In the genomic region with DNA sequence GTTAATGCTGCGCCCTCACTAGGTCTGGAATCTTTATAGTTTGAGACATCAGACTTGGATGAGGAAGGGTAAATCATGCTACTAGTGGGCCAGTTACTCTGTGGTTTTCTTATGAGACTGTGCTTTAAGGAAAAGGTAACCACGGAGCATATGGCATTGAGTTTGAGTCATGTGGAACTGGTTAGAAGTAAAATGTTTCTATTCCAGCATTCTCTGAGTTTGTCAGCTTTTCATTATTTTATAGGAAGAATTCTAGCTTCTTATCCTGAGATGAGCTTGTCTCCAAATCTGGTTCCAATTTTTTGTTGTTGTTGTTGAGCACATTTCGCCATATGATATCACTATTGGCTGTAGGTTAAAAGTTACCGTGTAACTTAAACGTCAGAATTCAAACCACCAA, we compare ENCODE assay signal across 25 cellular contexts.
DNase-seq lines count a peak whose midpoint lies in the region; ATAC-seq and TF ChIP-seq lines count a peak whose summit lies in the region.
"Had no signal": no experiment of that assay in that cellular context is flagged by ENCODE, and none has a peak within 500 bp of the region (broad histone marks: within the 10 kb centered on the region; RNA-seq: fewer than 3 reads in every experiment).

No MANE protein-coding gene starts in this region.

- H4K20me1 ChIP-seq in KMS-11 (ENCODE audit: insufficient read depth): no peaks in the 10 kb centered on the region

- H3K4me3 ChIP-seq in KMS-11 (IDR thresholded peaks at IDR 0.05; ENCODE audit: insufficient read depth, low read depth, low read length): no peak overlapping the region
- H3K4me3 ChIP-seq in adipocyte (ENCODE audit: low read length): no peak overlapping the region
- H3K4me3 ChIP-seq: body of pancreas, sigmoid colon, tibial artery had no signal

- no peak for ATAC-seq in GM21360 (IDR thresholded peaks at IDR 0.05; ENCODE audit: unreplicated experiment)
- no peak for ATAC-seq in HG02610 (IDR thresholded peaks at IDR 0.05; ENCODE audit: unreplicated experiment)
- ATAC-seq in GM18498 (IDR thresholded peaks at IDR 0.05; ENCODE audit: unreplicated experiment): no peak
- ATAC-seq in HG03460 (IDR thresholded peaks at IDR 0.05; ENCODE audit: unreplicated experiment): no peak
- ATAC-seq: body of pancreas; naive thymus-derived CD4-positive, alpha-beta T cell; T-helper 17 cell had no signal

- no peaks in the 10 kb centered on the region for H3K9me3 ChIP-seq in adipocyte (ENCODE audit: control insufficient read depth, low read length)
- H3K9me3 ChIP-seq: body of pancreas, sigmoid colon, tibial artery had no signal

- H3K79me2 ChIP-seq in KMS-11 (ENCODE audit: insufficient read depth, low read depth): no peaks in the 10 kb centered on the region
- H3K79me2 ChIP-seq: parathyroid adenoma had no signal

- peak overlapping the region; percentile 1; the same call in 1 of the 2 replicates for H3K4me2 ChIP-seq in KMS-11

- H3K9ac ChIP-seq in KMS-11: no peak overlapping the region
- H3K9ac ChIP-seq in adipocyte (ENCODE audit: low read length): no peak overlapping the region
- H3K9ac ChIP-seq: parathyroid adenoma had no signal

- no peak for TF ChIP-seq CTCF in KMS-11 (conservative IDR thresholded peaks at IDR 0.05; ENCODE audit: low read depth, low read length)

- no peak overlapping the region for H3K27ac ChIP-seq in KMS-11
- H3K27ac ChIP-seq: body of pancreas, parathyroid adenoma, sigmoid colon, tibial artery had no signal

- DNase-seq in EH (ENCODE audit: low read depth) (peak; percentile 59), adipocyte (ENCODE audit: low read depth) (peak; percentile 52), glomerular visceral epithelial cell (ENCODE audit: extremely low spot score) (peak; percentile 11)
- DNase-seq: activated CD4-positive, alpha-beta memory T cell treated with anti-CD3 and anti-CD28 coated beads, Interleukin-2, amount 10 ng/mL, durations not matched to agents 7 days and 5 days; activated naive CD4-positive, alpha-beta T cell treated with anti-CD3 and anti-CD28 coated beads for 36 hours; activated T-cell treated with anti-CD3 and anti-CD28 coated beads, Interleukin-2, amount 50 U/mL, for 24 hours; body of pancreas; endodermal cell; KG1; kidney glomerular epithelial cell; naive thymus-derived CD4-positive, alpha-beta T cell; NCI-H146; NCI-H2171; NCI-H748 treated with DMSO at 0.1 percent for 48 hours; SIG-M5; sigmoid colon; stimulated activated naive CD4-positive, alpha-beta T cell; T-helper 17 cell; tibial artery had no signal

- H3K4me1 ChIP-seq in KMS-11 (ENCODE audit: low read depth, poor library complexity, severe bottlenecking): peaks cover 67% of the 10 kb centered on the region
- H3K4me1 ChIP-seq in adipocyte (ENCODE audit: control insufficient read depth, insufficient read depth, low read length): peaks cover 12% of the 10 kb centered on the region
- H3K4me1 ChIP-seq: parathyroid adenoma had no signal

- H2AFZ ChIP-seq in KMS-11 (ENCODE audit: low read depth): no peak overlapping the region
- H2AFZ ChIP-seq: parathyroid adenoma had no signal

- H3K27me3 ChIP-seq in KMS-11 (ENCODE audit: insufficient read depth, low read depth): no peaks in the 10 kb centered on the region
- no peaks in the 10 kb centered on the region for H3K27me3 ChIP-seq in adipocyte (replicated peaks; ENCODE audit: control insufficient read depth, insufficient read depth, low read length)
- H3K27me3 ChIP-seq: body of pancreas, sigmoid colon, tibial artery had no signal

- H3K36me3 ChIP-seq in KMS-11 (ENCODE audit: insufficient read depth) (no peaks in the 10 kb centered on the region), adipocyte (ENCODE audit: control insufficient read depth, insufficient read depth, low read length, severe bottlenecking) (no peaks in the 10 kb centered on the region)
- H3K36me3 ChIP-seq: tibial artery had no signal
